In the genomic region with DNA sequence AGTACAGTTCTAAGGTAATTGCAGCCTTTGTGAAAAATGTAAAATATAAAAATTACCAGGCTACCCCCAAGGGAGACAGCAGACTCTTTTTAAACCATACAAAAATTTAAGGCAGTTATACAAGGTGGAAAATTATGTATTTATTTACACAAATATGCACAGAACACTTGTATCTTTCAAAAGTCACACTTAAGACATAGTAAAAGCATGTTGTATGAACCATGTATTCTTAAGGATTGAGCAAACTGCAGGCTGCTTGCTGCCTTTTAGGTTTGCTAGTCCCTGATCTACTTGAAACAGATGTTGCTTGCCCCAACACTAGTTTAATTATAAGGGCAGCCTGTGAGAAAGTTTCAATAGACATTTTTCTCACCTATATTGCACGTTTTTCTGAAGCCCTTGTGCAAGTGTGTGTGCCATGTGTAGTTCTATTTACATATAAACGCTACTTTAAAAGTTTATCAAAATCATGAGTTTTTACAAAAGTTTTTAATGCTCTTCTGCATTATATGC, we compare ENCODE assay signal across 8 cellular contexts.
DNase-seq lines count a peak whose midpoint lies in the region; ATAC-seq and TF ChIP-seq lines count a peak whose summit lies in the region.

No MANE protein-coding gene starts in this region.

- H3K36me3 ChIP-seq in CD8-positive, alpha-beta memory T cell (ENCODE audit: insufficient read depth, low read length), result no peaks in the 10 kb centered on the region

- intact Hi-C loops in sciatic nerve (cut with DNase I), result no loop called here

- H3K27ac ChIP-seq in CD8-positive, alpha-beta memory T cell (ENCODE audit: low read depth, low read length), result peak overlapping the region; percentile 98
- no peak overlapping the region for H3K27ac ChIP-seq in coronary artery

- peaks cover 24% of the 10 kb centered on the region for H3K4me1 ChIP-seq in CD8-positive, alpha-beta memory T cell (ENCODE audit: insufficient read depth, low read length)

- ATAC-seq in sciatic nerve, result no peak
- ATAC-seq in HG03378 (IDR thresholded peaks at IDR 0.05; ENCODE audit: unreplicated experiment), result no peak

- H3K27ac Mint-ChIP-seq in CD8-positive, alpha-beta memory T cell, result peak overlapping the region; percentile 95 to 100 (median 98)
- H3K27ac Mint-ChIP-seq in nephron progenitor cell, result no peak overlapping the region

- H3K27me3 Mint-ChIP-seq in CD8-positive, alpha-beta memory T cell, result no peaks in the 10 kb centered on the region
- H3K27me3 Mint-ChIP-seq in nephron progenitor cell (ENCODE audit: low read depth, poor library complexity), result no peaks in the 10 kb centered on the region

- no peaks in the 10 kb centered on the region for H3K27me3 ChIP-seq in CD8-positive, alpha-beta memory T cell (ENCODE audit: insufficient read depth, low read length, poor library complexity, severe bottlenecking)

- H3K9me3 ChIP-seq in CD8-positive, alpha-beta memory T cell (ENCODE audit: low read length), result no peaks in the 10 kb centered on the region

- POLR2A ChIA-PET in CD8-positive, alpha-beta memory T cell (lab: Charles Lee), result interaction anchor here (0.9 kb wide), 1 partner anchor 405 kb away, joined by 4 read pairs; a partner anchor contains a TSS

- TF ChIP-seq CTCF in coronary artery (IDR thresholded peaks at IDR 0.05), result no peak
- no peak for TF ChIP-seq CTCF in nephron progenitor cell (IDR thresholded peaks at IDR 0.05)

- peaks cover 38 to 71% (median 63%) of the 10 kb centered on the region in 3 donors for H3K4me1 Mint-ChIP-seq in CD8-positive, alpha-beta memory T cell
- H3K4me1 Mint-ChIP-seq in nephron progenitor cell, result peaks cover 47% of the 10 kb centered on the region

- H3K4me3 Mint-ChIP-seq in CD8-positive, alpha-beta memory T cell, result peak overlapping the region; percentile 86 to 98 (median 93)
- peak overlapping the region; percentile 95 for H3K4me3 Mint-ChIP-seq in nephron progenitor cell

- peaks cover 0 to 52% (median 4%) of the 10 kb centered on the region in 3 donors for H3K36me3 Mint-ChIP-seq in CD8-positive, alpha-beta memory T cell
- H3K36me3 Mint-ChIP-seq in nephron progenitor cell (ENCODE audit: low read depth), result peaks cover 5% of the 10 kb centered on the region

- H3K9me3 Mint-ChIP-seq in CD8-positive, alpha-beta memory T cell, result no peaks in the 10 kb centered on the region
- H3K9me3 Mint-ChIP-seq in nephron progenitor cell, result peaks cover 3% of the 10 kb centered on the region

- H3K4me3 ChIP-seq in CD8-positive, alpha-beta memory T cell (ENCODE audit: low read length), result peak overlapping the region; percentile 88
- H3K4me3 ChIP-seq in coronary artery, result peak overlapping the region; percentile 80

- CTCF ChIA-PET in CD8-positive, alpha-beta memory T cell (lab: Charles Lee), result interaction anchor here (1.0 to 1.2 kb wide), 2 partner anchors 73 to 405 kb away, joined by 4 read pairs; a partner anchor contains a TSS

- no peak for DNase-seq in CD8-positive, alpha-beta memory T cell
- peak; percentile 46 for DNase-seq in LoVo (ENCODE audit: low spot score)
- DNase-seq in coronary artery (ENCODE audit: low spot score), result no peak
- DNase-seq in nephron progenitor cell, result no peak
- no peak for DNase-seq in sciatic nerve (ENCODE audit: low spot score)
- DNase-seq in GOT3 (lab: John Stamatoyannopoulos, UW), result no peak
- no peak for DNase-seq in NOMO-1 treated with dmso at 0.1 percent for 144 hours (lab: John Stamatoyannopoulos, UW; ENCODE audit: unreplicated experiment)
